15 cellular contexts compared by ENCODE assay signal in the genomic region with DNA sequence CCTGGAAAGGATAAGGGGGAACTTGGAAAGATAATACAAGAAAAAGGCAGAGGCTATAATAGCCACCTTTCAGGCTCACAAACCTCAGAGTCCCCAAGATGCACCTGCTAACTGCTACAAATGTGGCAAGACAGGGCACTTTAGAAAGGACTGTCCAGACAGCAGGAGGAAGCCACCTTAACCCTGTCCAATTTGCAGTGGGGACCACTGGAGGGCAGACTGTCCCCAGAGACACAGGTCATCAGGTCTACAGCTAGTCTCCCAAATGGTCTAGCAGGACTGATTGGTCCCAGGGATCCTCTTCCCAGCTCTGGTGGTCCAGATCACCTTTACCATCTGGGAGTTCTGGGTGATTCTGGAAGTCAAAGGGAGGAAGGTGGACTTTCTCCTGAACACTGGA.
A peak's percentile ranks its signal among the peaks of the same experiment; 100 is the strongest.
DNase-seq lines count a peak whose midpoint lies in the region; ATAC-seq and TF ChIP-seq lines count a peak whose summit lies in the region.
"Had no signal": no experiment of that assay in that cellular context is flagged by ENCODE, and none has a peak within 500 bp of the region (broad histone marks: within the 10 kb centered on the region; RNA-seq: fewer than 3 reads in every experiment).

No MANE protein-coding gene starts in this region.

- H3K4me2 ChIP-seq in DND-41 (ENCODE audit: insufficient read depth, low read length): no peak overlapping the region

- no peaks in the 10 kb centered on the region for H3K27me3 ChIP-seq in DND-41 (ENCODE audit: insufficient read depth, low read length, poor library complexity)

- no peak overlapping the region for H3K27ac Mint-ChIP-seq in activated naive CD8-positive, alpha-beta T cell treated with anti-CD3 and anti-CD28 coated beads for 36 hours
- H3K27ac Mint-ChIP-seq: CD4-positive, CD25-positive, alpha-beta regulatory T cell had no signal

- no peaks in the 10 kb centered on the region for H3K27me3 Mint-ChIP-seq in activated naive CD8-positive, alpha-beta T cell treated with anti-CD3 and anti-CD28 coated beads for 36 hours
- H3K27me3 Mint-ChIP-seq: CD4-positive, CD25-positive, alpha-beta regulatory T cell had no signal

- DNase-seq in DND-41 (no peak), HT1080 (ENCODE audit: low read depth) (peak; percentile 24), SK-MEL-5 (ENCODE audit: low read depth, low spot score) (peak; percentile 22), islet precursor cell (peak; percentile 65), GM13976 (ENCODE audit: low spot score) (no peak), inferior parietal cortex (ENCODE audit: extremely low spot score) (no peak), NCI-H345 treated with DMSO at 0.1 percent for 48 hours (lab: John Stamatoyannopoulos, UW; ENCODE audit: unreplicated experiment) (no peak)
- no peak for DNase-seq in activated naive CD8-positive, alpha-beta T cell treated with anti-CD3 and anti-CD28 coated beads for 36 hours
- DNase-seq: CD4-positive, CD25-positive, alpha-beta regulatory T cell; head of caudate nucleus; NCI-H774; stimulated activated CD4-positive, alpha-beta T cell treated with anti-CD3 and anti-CD28 coated beads, Interleukin-4, amount 100 ng/mL, for 1 hour; stimulated activated naive CD8-positive, alpha-beta T cell treated with anti-CD3 and anti-CD28 coated beads, Interleukin-15, Interleukin-2, amounts not matched to agents 100 U/mL and 50 U/mL, for 24 hours; T1000 had no signal

- no peak overlapping the region for H3K4me3 Mint-ChIP-seq in activated naive CD8-positive, alpha-beta T cell treated with anti-CD3 and anti-CD28 coated beads for 36 hours
- H3K4me3 Mint-ChIP-seq: CD4-positive, CD25-positive, alpha-beta regulatory T cell had no signal

- no peak; the same call in 2 of the 3 replicates for ATAC-seq in DND-41 (ENCODE audit: insufficient read depth, low read depth)
- ATAC-seq: stimulated activated naive CD8-positive, alpha-beta T cell treated with anti-CD3 and anti-CD28 coated beads, Interleukin-15, Interleukin-2, amounts not matched to agents 100 U/mL and 50 U/mL, for 24 hours had no signal

- no peak overlapping the region for H3K27ac ChIP-seq in DND-41 (ENCODE audit: low read length)
- H3K27ac ChIP-seq: prostate gland had no signal

- H3K4me3 ChIP-seq in DND-41 (ENCODE audit: low read depth in 1 of 2, low read length in 2 of 2): no peak overlapping the region
- H3K4me3 ChIP-seq: prostate gland had no signal

- in situ Hi-C loops in SK-MEL-5 (cut with HindIII; ENCODE audit: low pct_unique_long_range_greater_than_20kb, low sequenced_read_pairs): no loop called here
- in situ Hi-C loops in GM13976 (cut with MboI; ENCODE audit: low sequenced_read_pairs, unreplicated experiment): no loop called here

- TF ChIP-seq CTCF in DND-41 (IDR thresholded peaks at IDR 0.05; ENCODE audit: borderline replicate concordance, extremely low read depth, low read length, poor library complexity, severe bottlenecking): peak; percentile 42
- TF ChIP-seq CTCF in GM13976 (IDR thresholded peaks at IDR 0.05; ENCODE audit: borderline replicate concordance, control extremely low read depth, extremely low read depth, insufficient read depth, missing control alignments): no peak

- H3K36me3 Mint-ChIP-seq in activated naive CD8-positive, alpha-beta T cell treated with anti-CD3 and anti-CD28 coated beads for 36 hours: no peaks in the 10 kb centered on the region
- H3K36me3 Mint-ChIP-seq: CD4-positive, CD25-positive, alpha-beta regulatory T cell had no signal

- H3K9me3 Mint-ChIP-seq in activated naive CD8-positive, alpha-beta T cell treated with anti-CD3 and anti-CD28 coated beads for 36 hours: peaks cover 4% of the 10 kb centered on the region

- no peaks in the 10 kb centered on the region for H4K20me1 ChIP-seq in DND-41 (ENCODE audit: insufficient read depth, low read length)

- H3K79me2 ChIP-seq in DND-41 (ENCODE audit: insufficient read depth, low read length): no peaks in the 10 kb centered on the region

- H3K9me3 ChIP-seq in DND-41 (ENCODE audit: insufficient read depth, low read length, severe bottlenecking): peaks cover 25% of the 10 kb centered on the region
- H3K9me3 ChIP-seq: prostate gland had no signal

- H3K36me3 ChIP-seq in DND-41 (ENCODE audit: insufficient read depth, low read length): no peaks in the 10 kb centered on the region
- H3K36me3 ChIP-seq: prostate gland had no signal

- H3K4me1 Mint-ChIP-seq in activated naive CD8-positive, alpha-beta T cell treated with anti-CD3 and anti-CD28 coated beads for 36 hours: no peaks in the 10 kb centered on the region
- H3K4me1 Mint-ChIP-seq: CD4-positive, CD25-positive, alpha-beta regulatory T cell had no signal

- no peaks in the 10 kb centered on the region for H3K4me1 ChIP-seq in DND-41 (ENCODE audit: insufficient read depth, low read length)
- H3K4me1 ChIP-seq: prostate gland had no signal

- no peak overlapping the region for H3K9ac ChIP-seq in DND-41 (ENCODE audit: low read depth, low read length)

- no peak overlapping the region for H2AFZ ChIP-seq in DND-41 (ENCODE audit: low read depth, low read length)

Comparison
In these comparisons a context has a peak if more than half of its experiments do, and no peak if none do; other contexts are left out.
1. DNase-seq: peak in HT1080 (single experiment), SK-MEL-5 (single experiment) and islet precursor cell (single experiment); none in DND-41 (single experiment), activated naive CD8-positive, alpha-beta T cell treated with anti-CD3 and anti-CD28 coated beads for 36 hours (single experiment), GM13976 (single experiment), inferior parietal cortex (single experiment) and NCI-H345 treated with DMSO at 0.1 percent for 48 hours (single experiment).